2 cellular contexts compared by ENCODE assay signal in genomic region chr17:75280189-75280588, GRCh38.
TF ChIP-seq lines count a peak whose summit lies in the region.
"Not testable (repeated sequence)": the region's sequence is repeated elsewhere in the genome, so short reads cannot be mapped to it uniquely, and the experiment has no call there.

No MANE protein-coding gene starts in this region.

TF ChIP-seq in HEK293, 187 proteins besides CTCF, POLR2A, EP300 and RAD21:
- TF ChIP-seq SP3 (tag by site-specific recombination; IDR thresholded peaks at IDR 0.05): peak; percentile 32; the same call in 1 of the 2 replicates
- TF ChIP-seq KLF1 (tag by site-specific recombination; IDR thresholded peaks at IDR 0.05): peak; percentile 23; the same call in 1 of the 2 replicates
- 0 out of 2 replicates have a peak, but pooled peaks have one; percentile 15 for TF ChIP-seq WT1 (tag by site-specific recombination; IDR thresholded peaks at IDR 0.05)
- 0 out of 2 replicates have a peak, but pooled peaks have one; percentile 36 for TF ChIP-seq KLF17 (tag by site-specific recombination; IDR thresholded peaks at IDR 0.05)
- peak; percentile 75 for TF ChIP-seq SP7 (tag by site-specific recombination; IDR thresholded peaks at IDR 0.05)
- TF ChIP-seq EGR2 (tag by site-specific recombination; IDR thresholded peaks at IDR 0.05; ENCODE audit: low read depth): peak; percentile 48; the same call in 1 of the 2 replicates
- peak; percentile 62; the same call in 1 of the 2 replicates for TF ChIP-seq ZFHX2 (tag by site-specific recombination; conservative IDR thresholded peaks at IDR 0.05)
- TF ChIP-seq GLIS1 (tag by site-specific recombination; IDR thresholded peaks at IDR 0.05): 0 out of 2 replicates have a peak, but pooled peaks have one; percentile 27
- 0 out of 2 replicates have a peak, but pooled peaks have one; percentile 14 for TF ChIP-seq KLF9 (tag by site-specific recombination; IDR thresholded peaks at IDR 0.05; ENCODE audit: low read depth)
- peak; percentile 87 for TF ChIP-seq ZNF600 (tag by site-specific recombination; IDR thresholded peaks at IDR 0.05)
TF ChIP-seq in HEK293: peak in this region for 10; not testable (repeated sequence) for 177.

TF ChIP-seq in K562, 482 proteins besides CTCF, POLR2A, EP300 and RAD21:
- TF ChIP-seq ATF3 (IDR thresholded peaks at IDR 0.05) (peak; percentile 42), EGR1 (conservative IDR thresholded peaks at IDR 0.05) (peak; percentile 57)
- TF ChIP-seq ATF3 (CRISPR knock-in tag; conservative IDR thresholded peaks at IDR 0.05): not testable (repeated sequence)
